Comparison of ENCODE assay signal across 12 cellular contexts in genomic region chr13:111860161-111860560, GRCh38.
DNase-seq lines count a peak whose midpoint lies in the region; ATAC-seq and TF ChIP-seq lines count a peak whose summit lies in the region.
"Had no signal": no experiment of that assay in that cellular context is flagged by ENCODE, and none has a peak within 500 bp of the region (broad histone marks: within the 10 kb centered on the region; RNA-seq: fewer than 3 reads in every experiment).

No MANE protein-coding gene starts in this region.

- peak overlapping the region; percentile 54 for H3K27ac ChIP-seq in cardiac muscle cell
- no peak overlapping the region for H3K27ac ChIP-seq in right atrium auricular region
- H3K27ac ChIP-seq: C4-2B, GM23248 had no signal

- H3K4me1 Mint-ChIP-seq in brain (peaks cover 43% of the 10 kb centered on the region), nephron progenitor cell (peaks cover 23% of the 10 kb centered on the region), natural killer cell (no peaks in the 10 kb centered on the region)
- H3K4me1 Mint-ChIP-seq: B cell; CD4-positive, alpha-beta memory T cell had no signal

- peak overlapping the region in 1 of 5 experiments; percentile 9 for H3K4me3 Mint-ChIP-seq in brain
- H3K4me3 Mint-ChIP-seq in nephron progenitor cell, result peak overlapping the region; percentile 24
- no peak overlapping the region for H3K4me3 Mint-ChIP-seq in natural killer cell
- H3K4me3 Mint-ChIP-seq: B cell; CD4-positive, alpha-beta memory T cell had no signal

- TF ChIP-seq CTCF in cardiac muscle cell (IDR thresholded peaks at IDR 0.05; ENCODE audit: low read depth, low read length) (no peak), right atrium auricular region (IDR thresholded peaks at IDR 0.05) (no peak), brain (conservative IDR thresholded peaks at IDR 0.05) (no peak), nephron progenitor cell (IDR thresholded peaks at IDR 0.05) (no peak), natural killer cell (IDR thresholded peaks at IDR 0.05) (no peak)

- H3K27me3 Mint-ChIP-seq in brain (peaks cover 3% of the 10 kb centered on the region), nephron progenitor cell (ENCODE audit: low read depth, poor library complexity) (peaks cover 22% of the 10 kb centered on the region), natural killer cell (ENCODE audit: low read depth in 2 of 2) (no peaks in the 10 kb centered on the region)
- H3K27me3 Mint-ChIP-seq: B cell; CD4-positive, alpha-beta memory T cell had no signal

- no peak overlapping the region for H3K4me3 ChIP-seq in cardiac muscle cell
- no peak overlapping the region for H3K4me3 ChIP-seq in right atrium auricular region
- H3K4me3 ChIP-seq in H7 (ENCODE audit: insufficient read depth, low read depth, low read length), result no peak overlapping the region
- H3K4me3 ChIP-seq: GM23248 had no signal

- H3K27ac Mint-ChIP-seq in brain (peak overlapping the region; percentile 8 to 98 (median 40)), nephron progenitor cell (no peak overlapping the region), natural killer cell (no peak overlapping the region)
- H3K27ac Mint-ChIP-seq: B cell; CD4-positive, alpha-beta memory T cell had no signal

- H3K9me3 ChIP-seq in cardiac muscle cell (ENCODE audit: low read depth), result no peaks in the 10 kb centered on the region
- H3K9me3 ChIP-seq in right atrium auricular region, result no peaks in the 10 kb centered on the region

- H3K4me1 ChIP-seq in cardiac muscle cell (ENCODE audit: low read depth) (peaks cover 10% of the 10 kb centered on the region), right atrium auricular region (no peaks in the 10 kb centered on the region)

- no peak for ATAC-seq in natural killer cell

- H3K27me3 ChIP-seq in cardiac muscle cell (peaks cover 13% of the 10 kb centered on the region), right atrium auricular region (no peaks in the 10 kb centered on the region), H7 (ENCODE audit: control insufficient read depth, insufficient read depth, low read length) (no peaks in the 10 kb centered on the region)

- H3K36me3 Mint-ChIP-seq in brain (no peaks in the 10 kb centered on the region), nephron progenitor cell (ENCODE audit: low read depth) (no peaks in the 10 kb centered on the region), natural killer cell (no peaks in the 10 kb centered on the region)
- H3K36me3 Mint-ChIP-seq: CD4-positive, alpha-beta memory T cell had no signal

- no peaks in the 10 kb centered on the region for H3K36me3 ChIP-seq in cardiac muscle cell
- no peaks in the 10 kb centered on the region for H3K36me3 ChIP-seq in right atrium auricular region
- no peaks in the 10 kb centered on the region for H3K36me3 ChIP-seq in H7 (replicated peaks; ENCODE audit: control insufficient read depth, insufficient read depth, low read length)

- DNase-seq in cardiac muscle cell (ENCODE audit: low read depth in 1 of 2, low spot score in 1 of 2) (peak in 1 of 2 donors; percentile 56), right atrium auricular region (ENCODE audit: low spot score) (no peak), nephron progenitor cell (no peak), mucosa of gallbladder (ENCODE audit: low spot score) (no peak), H7 (no peak), natural killer cell (no peak)
- DNase-seq: CD4-positive, alpha-beta memory T cell; DMS79; GM23248 had no signal

- H3K9me3 Mint-ChIP-seq in brain (peaks cover 0 to 17% (median 11%) of the 10 kb centered on the region in 5 experiments), nephron progenitor cell (peaks cover 14% of the 10 kb centered on the region), natural killer cell (no peaks in the 10 kb centered on the region)

- intact Hi-C loops in natural killer cell (cut with micrococcal nuclease), result no loop called here

Comparison
In these comparisons a context has a peak if more than half of its experiments do, and no peak if none do; other contexts are left out.
1. H3K27ac Mint-ChIP-seq: peak in brain (5 of 5); none in nephron progenitor cell (single experiment) and natural killer cell (0 of 2).